Comparison of ENCODE assay signal across 1 cellular context in the genomic region with DNA sequence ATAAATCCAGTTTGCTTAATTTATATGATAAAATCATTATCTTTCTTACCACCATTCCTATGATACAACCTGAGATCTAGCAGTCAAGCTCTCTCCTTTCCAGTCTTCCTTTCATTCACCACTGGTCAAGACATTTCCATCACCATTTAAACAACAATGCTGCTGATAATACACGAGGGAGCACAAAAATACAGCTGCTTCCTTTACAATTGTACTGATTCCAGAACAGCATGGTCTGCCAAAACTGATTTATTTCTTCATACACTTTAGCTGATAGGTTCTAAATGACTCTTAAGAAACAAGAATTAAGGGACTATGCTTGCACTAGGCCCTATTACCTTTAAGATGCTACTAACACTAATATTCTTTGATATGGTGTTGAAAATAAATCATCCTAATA.
TF ChIP-seq lines count a peak whose summit lies in the region.

No MANE protein-coding gene starts in this region.

TF ChIP-seq in SK-N-SH treated with all-trans-retinoic acid at 6 μM for 48 hours, 23 proteins besides CTCF, POLR2A, EP300 and RAD21 (continued from another document):
- no peak for TF ChIP-seq ZNF8 (CRISPR knock-in tag; IDR thresholded peaks at IDR 0.05)
- TF ChIP-seq, protein P1, sequence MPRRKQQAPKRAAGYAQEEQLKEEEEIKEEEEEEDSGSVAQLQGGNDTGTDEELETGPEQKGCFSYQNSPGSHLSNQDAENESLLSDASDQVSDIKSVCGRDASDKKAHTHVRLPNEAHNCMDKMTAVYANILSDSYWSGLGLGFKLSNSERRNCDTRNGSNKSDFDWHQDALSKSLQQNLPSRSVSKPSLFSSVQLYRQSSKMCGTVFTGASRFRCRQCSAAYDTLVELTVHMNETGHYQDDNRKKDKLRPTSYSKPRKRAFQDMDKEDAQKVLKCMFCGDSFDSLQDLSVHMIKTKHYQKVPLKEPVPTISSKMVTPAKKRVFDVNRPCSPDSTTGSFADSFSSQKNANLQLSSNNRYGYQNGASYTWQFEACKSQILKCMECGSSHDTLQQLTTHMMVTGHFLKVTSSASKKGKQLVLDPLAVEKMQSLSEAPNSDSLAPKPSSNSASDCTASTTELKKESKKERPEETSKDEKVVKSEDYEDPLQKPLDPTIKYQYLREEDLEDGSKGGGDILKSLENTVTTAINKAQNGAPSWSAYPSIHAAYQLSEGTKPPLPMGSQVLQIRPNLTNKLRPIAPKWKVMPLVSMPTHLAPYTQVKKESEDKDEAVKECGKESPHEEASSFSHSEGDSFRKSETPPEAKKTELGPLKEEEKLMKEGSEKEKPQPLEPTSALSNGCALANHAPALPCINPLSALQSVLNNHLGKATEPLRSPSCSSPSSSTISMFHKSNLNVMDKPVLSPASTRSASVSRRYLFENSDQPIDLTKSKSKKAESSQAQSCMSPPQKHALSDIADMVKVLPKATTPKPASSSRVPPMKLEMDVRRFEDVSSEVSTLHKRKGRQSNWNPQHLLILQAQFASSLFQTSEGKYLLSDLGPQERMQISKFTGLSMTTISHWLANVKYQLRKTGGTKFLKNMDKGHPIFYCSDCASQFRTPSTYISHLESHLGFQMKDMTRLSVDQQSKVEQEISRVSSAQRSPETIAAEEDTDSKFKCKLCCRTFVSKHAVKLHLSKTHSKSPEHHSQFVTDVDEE (CRISPR knock-in tag; IDR thresholded peaks at IDR 0.05): no peak
